In genomic region chr4:26023191-26023972, GRCh38 we compare ENCODE assay signal across 19 cellular contexts.
DNase-seq lines count a peak whose midpoint lies in the region; ATAC-seq and TF ChIP-seq lines count a peak whose summit lies in the region.
"Had no signal": no experiment of that assay in that cellular context is flagged by ENCODE, and none has a peak within 500 bp of the region (broad histone marks: within the 10 kb centered on the region; RNA-seq: fewer than 3 reads in every experiment).

No MANE protein-coding gene starts in this region.

- H3K4me2 ChIP-seq in fibroblast of lung (ENCODE audit: extremely low read depth, insufficient read depth, low read length), result peak overlapping the region; percentile 82

- no peaks in the 10 kb centered on the region for H3K9me3 Mint-ChIP-seq in HFFc6
- H3K9me3 Mint-ChIP-seq: activated B cell treated with CpG ODN at 0.5 μM for 24 hours; activated naive CD8-positive, alpha-beta T cell treated with anti-CD3 and anti-CD28 coated beads, Interleukin-2, amount 50 U/mL, for 24 hours; endodermal cell; T-helper 1 cell treated with Interleukin-12 subunit alpha and Interleukin-12 subunit beta and Interleukin-4 antibody, amounts not matched to agents 30 μg/mL and 1 μg/mL, for 36 hours had no signal

- peaks cover 47% of the 10 kb centered on the region for H3K4me1 Mint-ChIP-seq in HFFc6 (ENCODE audit: low read depth)
- H3K4me1 Mint-ChIP-seq: activated B cell treated with CpG ODN at 0.5 μM for 24 hours had no signal

- no peaks in the 10 kb centered on the region for H3K79me2 ChIP-seq in fibroblast of lung (ENCODE audit: control insufficient read depth, insufficient read depth, low read length)

- H3K9me3 ChIP-seq in fibroblast of lung (ENCODE audit: control insufficient read depth, insufficient read depth, low read depth, low read length) (no peaks in the 10 kb centered on the region), sigmoid colon (no peaks in the 10 kb centered on the region), right atrium auricular region (no peaks in the 10 kb centered on the region)

- TF ChIP-seq POLR2A in sigmoid colon (IDR thresholded peaks at IDR 0.05), result no peak

- peaks cover 19% of the 10 kb centered on the region for H3K4me1 ChIP-seq in fibroblast of lung (ENCODE audit: control insufficient read depth, extremely low read depth, insufficient read depth, low read length)
- H3K4me1 ChIP-seq in sigmoid colon, result peaks cover 0 to 35% (median 33%) of the 10 kb centered on the region in 4 donors
- H3K4me1 ChIP-seq in right atrium auricular region, result peaks cover 0 to 11% of the 10 kb centered on the region in 2 donors
- H3K4me1 ChIP-seq: foreskin keratinocyte had no signal

- H3K9ac ChIP-seq in fibroblast of lung (ENCODE audit: insufficient read depth, low read length), result no peak overlapping the region

- no peak for TF ChIP-seq CTCF in HFFc6 (IDR thresholded peaks at IDR 0.05)
- no peak for TF ChIP-seq CTCF in fibroblast of lung (conservative IDR thresholded peaks at IDR 0.05 in 1 of 2, IDR thresholded peaks at IDR 0.05 in 1 of 2; ENCODE audit: low read depth in 1 of 2, low read length in 2 of 2)
- no peak for TF ChIP-seq CTCF in sigmoid colon (IDR thresholded peaks at IDR 0.05)
- no peak for TF ChIP-seq CTCF in right atrium auricular region (IDR thresholded peaks at IDR 0.05)

- H3K36me3 ChIP-seq in fibroblast of lung (ENCODE audit: control insufficient read depth, insufficient read depth, low read length) (no peaks in the 10 kb centered on the region), sigmoid colon (no peaks in the 10 kb centered on the region), right atrium auricular region (no peaks in the 10 kb centered on the region)

- WGBS in sigmoid colon, 2 donors, result 42 to 72% methylated on average over 11 of the region's 11 CpGs

- peak overlapping the region; percentile 78 for H3K27ac Mint-ChIP-seq in HFFc6
- H3K27ac Mint-ChIP-seq: activated B cell treated with CpG ODN at 0.5 μM for 24 hours; activated naive CD8-positive, alpha-beta T cell treated with anti-CD3 and anti-CD28 coated beads, Interleukin-2, amount 50 U/mL, for 24 hours; activated T-helper 1 cell treated with anti-CD3 and anti-CD28 coated beads, Interleukin-12 subunit alpha, Interleukin-12 subunit beta, Interleukin-2, Interleukin-4 antibody, amounts not matched to agents 30 ng/mL and 10 ng/mL and 1 ng/mL, durations not matched to agents 14 hours and 24 hours and 36 hours; endodermal cell; T-helper 1 cell treated with Interleukin-12 subunit alpha and Interleukin-12 subunit beta and Interleukin-4 antibody, amounts not matched to agents 30 μg/mL and 1 μg/mL, for 36 hours had no signal

- H3K27me3 Mint-ChIP-seq in HFFc6 (ENCODE audit: insufficient read depth), result peaks cover 3% of the 10 kb centered on the region

- H3K36me3 Mint-ChIP-seq in HFFc6 (ENCODE audit: low read depth), result no peaks in the 10 kb centered on the region

- intact Hi-C loops in sigmoid colon (cut with DNase I), result loop anchor here (5.0 kb wide), 1 partner anchor 36 kb away; no protein-coding TSS in a partner anchor

- DNase-seq in AG20443 (ENCODE audit: low spot score), result peak; percentile 45
- DNase-seq in HFFc6, result peak; percentile 14
- DNase-seq in fibroblast of lung (ENCODE audit: low read depth in 2 of 2), result peak in 1 of 2 donors; percentile 48
- DNase-seq in sigmoid colon, result no peak
- no peak for DNase-seq in right atrium auricular region (ENCODE audit: low spot score)
- DNase-seq in cortex of kidney (lab: John Stamatoyannopoulos, UW), result no peak
- no peak for DNase-seq in UCSD-AML1 (lab: John Stamatoyannopoulos, UW; ENCODE audit: unreplicated experiment)
- DNase-seq: activated B cell treated with CpG ODN at 0.5 μM for 24 hours; activated naive CD8-positive, alpha-beta T cell treated with anti-CD3 and anti-CD28 coated beads, Interleukin-2, amount 50 U/mL, for 24 hours; caudate nucleus; endodermal cell; foreskin keratinocyte; KG1; midbrain; NCI-H1048; NCI-H2227 treated with DMSO at 0.1 percent for 48 hours had no signal

- H3K27ac ChIP-seq in fibroblast of lung (ENCODE audit: insufficient read depth, low read length) (peak overlapping the region; percentile 45), sigmoid colon (peak overlapping the region in 3 of 4 donors; percentile 61 to 81 (median 63)), right atrium auricular region (no peak overlapping the region)
- H3K27ac ChIP-seq: foreskin keratinocyte had no signal

- H3K4me3 Mint-ChIP-seq in HFFc6, result peak overlapping the region; percentile 66
- H3K4me3 Mint-ChIP-seq: activated B cell treated with CpG ODN at 0.5 μM for 24 hours; activated naive CD8-positive, alpha-beta T cell treated with anti-CD3 and anti-CD28 coated beads, Interleukin-2, amount 50 U/mL, for 24 hours; activated T-helper 1 cell treated with anti-CD3 and anti-CD28 coated beads, Interleukin-12 subunit alpha, Interleukin-12 subunit beta, Interleukin-2, Interleukin-4 antibody, amounts not matched to agents 30 ng/mL and 10 ng/mL and 1 ng/mL, durations not matched to agents 14 hours and 24 hours and 36 hours; endodermal cell; T-helper 1 cell treated with Interleukin-12 subunit alpha and Interleukin-12 subunit beta and Interleukin-4 antibody, amounts not matched to agents 30 μg/mL and 1 μg/mL, for 36 hours had no signal

- no peaks in the 10 kb centered on the region for H4K20me1 ChIP-seq in fibroblast of lung (ENCODE audit: control insufficient read depth, extremely low read depth, insufficient read depth, low read length)

- H2AFZ ChIP-seq in fibroblast of lung (ENCODE audit: low read length), result no peak overlapping the region

- no peak for ATAC-seq in HG02938 (IDR thresholded peaks at IDR 0.05; ENCODE audit: unreplicated experiment)
- ATAC-seq: activated naive CD8-positive, alpha-beta T cell treated with anti-CD3 and anti-CD28 coated beads, Interleukin-2, amount 50 U/mL, for 24 hours had no signal

- no peak for TF ChIP-seq EP300 in sigmoid colon (IDR thresholded peaks at IDR 0.05)

- H3K27me3 ChIP-seq in fibroblast of lung (ENCODE audit: control insufficient read depth, insufficient read depth, low read length) (no peaks in the 10 kb centered on the region), sigmoid colon (no peaks in the 10 kb centered on the region), right atrium auricular region (no peaks in the 10 kb centered on the region)

- no peak overlapping the region for H3K4me3 ChIP-seq in fibroblast of lung (replicated peaks in 1 of 4; ENCODE audit: control extremely low read depth in 1 of 4, insufficient read depth in 1 of 4, low read depth in 3 of 4, low read length in 4 of 4)
- no peak overlapping the region for H3K4me3 ChIP-seq in sigmoid colon
- H3K4me3 ChIP-seq in right atrium auricular region, result no peak overlapping the region

Comparison
In these comparisons a context has a peak if more than half of its experiments do, and no peak if none do; other contexts are left out.
1. DNase-seq: peak in AG20443 (single experiment) and HFFc6 (single experiment); none in sigmoid colon (single experiment), right atrium auricular region (single experiment), cortex of kidney (single experiment) and UCSD-AML1 (single experiment).
2. H3K27ac ChIP-seq: peak in fibroblast of lung (single experiment) and sigmoid colon (3 of 4); none in right atrium auricular region (0 of 2).